ENCODE assay signal across 19 cellular contexts in genomic region chr6:154768280-154768679, GRCh38.
"Had no signal": no experiment of that assay in that cellular context is flagged by ENCODE, and none has a peak within 500 bp of the region (broad histone marks: within the 10 kb centered on the region; RNA-seq: fewer than 3 reads in every experiment).

No MANE protein-coding gene starts in this region.

- H3K27ac Mint-ChIP-seq: nephron, type B pancreatic cell had no signal

- H3K36me3 ChIP-seq: esophagus muscularis mucosa, heart right ventricle, pancreas, uterus had no signal

- DNase-seq: effector memory CD8-positive, alpha-beta T cell; foreskin fibroblast; heart right ventricle; hypothalamus; islet precursor cell; mucosa of descending colon; occipital lobe; pancreas; right cardiac atrium; small intestine; stimulated activated CD4-positive, alpha-beta T cell treated with anti-CD3 and anti-CD28 coated beads, Interleukin-12 subunit alpha, Interleukin-12 subunit beta, amount 100 ng/mL, for 4 hours; stimulated activated naive CD4-positive, alpha-beta T cell treated with Interleukin-2 at 50 U/mL for 16 hours; uterus had no signal

- H3K9me3 ChIP-seq: esophagus muscularis mucosa, heart right ventricle, mucosa of descending colon, pancreas, uterus had no signal

- H3K4me3 ChIP-seq: esophagus muscularis mucosa, heart right ventricle, mucosa of descending colon, pancreas, uterus had no signal

- H3K4me3 Mint-ChIP-seq: nephron, type B pancreatic cell had no signal

- H3K9me3 Mint-ChIP-seq: effector memory CD8-positive, alpha-beta T cell; nephron; type B pancreatic cell had no signal

- H3K27me3 Mint-ChIP-seq: effector memory CD8-positive, alpha-beta T cell; progenitor cell of endocrine pancreas; type B pancreatic cell had no signal

- H3K27ac ChIP-seq: epithelial cell of prostate, esophagus muscularis mucosa, pancreas, uterus had no signal

- ATAC-seq: effector memory CD8-positive, alpha-beta T cell; heart right ventricle; left lobe of liver; mucosa of descending colon had no signal

- H3K27me3 ChIP-seq: esophagus muscularis mucosa, heart right ventricle, pancreas, uterus had no signal
